1 cellular context compared by ENCODE assay signal in genomic region chr2:232341061-232341738, GRCh38.
TF ChIP-seq lines count a peak whose summit lies in the region.

No MANE protein-coding gene starts in this region.

TF ChIP-seq in WTC11, 78 proteins besides CTCF, POLR2A, EP300 and RAD21 (continued from another document):
- TF ChIP-seq E2F1 (CRISPR knock-in tag; IDR thresholded peaks at IDR 0.05) = no peak
- TF ChIP-seq, protein P1, sequence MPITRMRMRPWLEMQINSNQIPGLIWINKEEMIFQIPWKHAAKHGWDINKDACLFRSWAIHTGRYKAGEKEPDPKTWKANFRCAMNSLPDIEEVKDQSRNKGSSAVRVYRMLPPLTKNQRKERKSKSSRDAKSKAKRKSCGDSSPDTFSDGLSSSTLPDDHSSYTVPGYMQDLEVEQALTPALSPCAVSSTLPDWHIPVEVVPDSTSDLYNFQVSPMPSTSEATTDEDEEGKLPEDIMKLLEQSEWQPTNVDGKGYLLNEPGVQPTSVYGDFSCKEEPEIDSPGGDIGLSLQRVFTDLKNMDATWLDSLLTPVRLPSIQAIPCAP (CRISPR knock-in tag; IDR thresholded peaks at IDR 0.05) = no peak
- no peak for TF ChIP-seq ELF4 (CRISPR knock-in tag; IDR thresholded peaks at IDR 0.05; ENCODE audit: low read depth)
- no peak for TF ChIP-seq MYBL2 (CRISPR knock-in tag; IDR thresholded peaks at IDR 0.05)
- TF ChIP-seq, protein P2, sequence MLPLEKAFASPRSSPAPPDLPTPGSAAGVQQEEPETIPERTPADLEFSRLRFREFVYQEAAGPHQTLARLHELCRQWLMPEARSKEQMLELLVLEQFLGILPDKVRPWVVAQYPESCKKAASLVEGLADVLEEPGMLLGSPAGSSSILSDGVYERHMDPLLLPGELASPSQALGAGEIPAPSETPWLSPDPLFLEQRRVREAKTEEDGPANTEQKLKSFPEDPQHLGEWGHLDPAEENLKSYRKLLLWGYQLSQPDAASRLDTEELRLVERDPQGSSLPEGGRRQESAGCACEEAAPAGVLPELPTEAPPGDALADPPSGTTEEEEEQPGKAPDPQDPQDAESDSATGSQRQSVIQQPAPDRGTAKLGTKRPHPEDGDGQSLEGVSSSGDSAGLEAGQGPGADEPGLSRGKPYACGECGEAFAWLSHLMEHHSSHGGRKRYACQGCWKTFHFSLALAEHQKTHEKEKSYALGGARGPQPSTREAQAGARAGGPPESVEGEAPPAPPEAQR (CRISPR knock-in tag; IDR thresholded peaks at IDR 0.05) = no peak
